ENCODE assay signal across 36 cellular contexts in the genomic region with DNA sequence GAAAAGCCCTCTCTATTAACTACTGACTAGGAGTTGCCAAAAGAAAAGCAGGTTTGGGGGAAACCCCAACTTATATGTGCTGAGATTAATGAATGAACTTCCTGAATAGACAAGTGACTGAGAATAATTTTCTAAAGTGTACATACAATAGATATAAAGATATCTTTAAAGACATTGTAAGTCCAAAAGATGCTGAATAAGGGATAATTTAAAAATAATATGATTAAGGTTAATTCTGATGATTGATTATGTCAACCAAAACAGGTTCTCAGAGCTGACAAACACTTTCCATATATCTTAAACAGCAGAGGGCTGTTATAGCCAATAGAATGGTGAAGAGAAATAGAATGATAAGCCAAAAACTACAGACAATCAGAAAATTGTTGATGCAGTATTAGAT.
"Had no signal": no experiment of that assay in that cellular context is flagged by ENCODE, and none has a peak within 500 bp of the region (broad histone marks: within the 10 kb centered on the region; RNA-seq: fewer than 3 reads in every experiment).

No MANE protein-coding gene starts in this region.

- DNase-seq: activated B cell treated with CpG ODN at 0.5 μM for 24 hours; activated CD4-positive, alpha-beta T cell treated with anti-CD3 and anti-CD28 coated beads for 1 hour; activated CD4-positive, alpha-beta T cell treated with anti-CD3 and anti-CD28 coated beads for 36 hours; activated CD4-positive, alpha-beta T cell treated with anti-CD3 and anti-CD28 coated beads for 48 hours; activated CD4-positive, alpha-beta T cell treated with anti-CD3 and anti-CD28 coated beads, Interleukin-2, amount 10 ng/mL, durations not matched to agents 7 days and 5 days; activated CD4-positive, alpha-beta T cell treated with anti-CD3 and anti-CD28 coated beads, Interleukin-2, amount 50 U/mL, for 48 hours; activated CD8-positive, alpha-beta memory T cell treated with anti-CD3 and anti-CD28 coated beads, Interleukin-2, amount 50 U/mL, for 4 hours; activated CD8-positive, alpha-beta T cell treated with anti-CD3 and anti-CD28 coated beads for 36 hours; activated effector memory CD4-positive, alpha-beta T cell treated with anti-CD3 and anti-CD28 coated beads, Interleukin-2, amount 50 U/mL, for 16 hours; activated gamma-delta T cell treated with Interleukin-2 at 50 U/mL for 16 hours; activated naive CD4-positive, alpha-beta T cell; activated naive CD4-positive, alpha-beta T cell treated with anti-CD3 and anti-CD28 coated beads for 36 hours; activated naive CD4-positive, alpha-beta T cell treated with anti-CD3 and anti-CD28 coated beads, Interleukin-2, amount 50 U/mL, for 16 hours; activated naive CD8-positive, alpha-beta T cell treated with anti-CD3 and anti-CD28 coated beads for 36 hours; activated T-cell treated with anti-CD3 and anti-CD28 coated beads for 4 hours; activated T-cell treated with anti-CD3 and anti-CD28 coated beads, Interleukin-2, amount 50 U/mL, for 1 hour; activated T-cell treated with anti-CD3 and anti-CD28 coated beads, Interleukin-2, amount 50 U/mL, for 4 hours; activated T-cell treated with anti-CD3 and anti-CD28 coated beads, Interleukin-2, amount 50 U/mL, for 72 hours; adrenal gland; amniotic stem cell; aorta; body of pancreas; brain microvascular endothelial cell; central memory CD4-positive, alpha-beta T cell; T-helper 2 cell; T-helper 9 cell had no signal

- H3K27ac Mint-ChIP-seq: activated B cell treated with CpG ODN at 0.5 μM for 24 hours; activated CD4-positive, alpha-beta T cell treated with anti-CD3 and anti-CD28 coated beads for 36 hours; activated CD4-positive, alpha-beta T cell treated with anti-CD3 and anti-CD28 coated beads, Interleukin-2, amount 10 ng/mL, durations not matched to agents 7 days and 5 days; activated CD8-positive, alpha-beta T cell treated with anti-CD3 and anti-CD28 coated beads for 36 hours; activated naive CD4-positive, alpha-beta T cell treated with anti-CD3 and anti-CD28 coated beads for 36 hours; activated naive CD4-positive, alpha-beta T cell treated with anti-CD3 and anti-CD28 coated beads, Interleukin-2, amount 50 U/mL, for 72 hours; activated naive CD8-positive, alpha-beta T cell treated with anti-CD3 and anti-CD28 coated beads for 36 hours; activated T-cell treated with anti-CD3 and anti-CD28 coated beads, Interleukin-2, amount 50 U/mL, for 72 hours; activated T-helper 1 cell treated with anti-CD3 and anti-CD28 coated beads, Interleukin-12 subunit alpha, Interleukin-12 subunit beta, Interleukin-2, Interleukin-4 antibody, amounts not matched to agents 30 ng/mL and 10 ng/mL and 1 ng/mL, durations not matched to agents 14 hours and 24 hours and 36 hours; activated T-helper 17 cell treated with anti-CD3 and anti-CD28 coated beads, Interleukin-2, amount 50 U/mL, for 72 hours; T-helper 1 cell treated with Interleukin-12 subunit alpha and Interleukin-12 subunit beta and Interleukin-4 antibody, amounts not matched to agents 30 μg/mL and 1 μg/mL, for 36 hours; T-helper 2 cell treated with Interferon-gamma antibody and Interleukin-4, amounts not matched to agents 5 μg/mL and 100 μg/mL, for 36 hours had no signal

- FAIRE-seq: astrocyte, colon, TTC549 had no signal

- H3K4me3 Mint-ChIP-seq: activated B cell treated with CpG ODN at 0.5 μM for 24 hours; activated CD4-positive, alpha-beta T cell treated with anti-CD3 and anti-CD28 coated beads for 36 hours; activated CD4-positive, alpha-beta T cell treated with anti-CD3 and anti-CD28 coated beads, Interleukin-2, amount 10 ng/mL, durations not matched to agents 7 days and 5 days; activated CD8-positive, alpha-beta T cell treated with anti-CD3 and anti-CD28 coated beads for 36 hours; activated naive CD4-positive, alpha-beta T cell treated with anti-CD3 and anti-CD28 coated beads for 36 hours; activated naive CD8-positive, alpha-beta T cell treated with anti-CD3 and anti-CD28 coated beads for 36 hours; activated T-cell treated with anti-CD3 and anti-CD28 coated beads, Interleukin-2, amount 50 U/mL, for 4 hours; activated T-cell treated with anti-CD3 and anti-CD28 coated beads, Interleukin-2, amount 50 U/mL, for 72 hours; activated T-helper 1 cell treated with anti-CD3 and anti-CD28 coated beads, Interleukin-12 subunit alpha, Interleukin-12 subunit beta, Interleukin-2, Interleukin-4 antibody, amounts not matched to agents 30 ng/mL and 10 ng/mL and 1 ng/mL, durations not matched to agents 14 hours and 24 hours and 36 hours; activated T-helper 17 cell treated with anti-CD3 and anti-CD28 coated beads, Interleukin-2, amount 50 U/mL, for 72 hours; T-helper 1 cell treated with Interleukin-12 subunit alpha and Interleukin-12 subunit beta and Interleukin-4 antibody, amounts not matched to agents 30 μg/mL and 1 μg/mL, for 36 hours; T-helper 2 cell treated with Interferon-gamma antibody and Interleukin-4, amounts not matched to agents 5 μg/mL and 100 μg/mL, for 36 hours had no signal

- H3K36me3 ChIP-seq: adrenal gland, brain microvascular endothelial cell, breast epithelium had no signal

- H3K27me3 ChIP-seq: adrenal gland, body of pancreas, brain microvascular endothelial cell, breast epithelium had no signal

- H3K27ac ChIP-seq: adrenal gland, body of pancreas, brain microvascular endothelial cell, breast epithelium, VCaP had no signal

- H3K36me3 Mint-ChIP-seq: activated naive CD4-positive, alpha-beta T cell treated with anti-CD3 and anti-CD28 coated beads, Interleukin-2, amount 50 U/mL, for 72 hours; activated naive CD8-positive, alpha-beta T cell treated with anti-CD3 and anti-CD28 coated beads for 36 hours had no signal

- H3K9me3 Mint-ChIP-seq: activated B cell treated with CpG ODN at 0.5 μM for 24 hours; activated CD4-positive, alpha-beta T cell treated with anti-CD3 and anti-CD28 coated beads, Interleukin-2, amount 10 ng/mL, durations not matched to agents 7 days and 5 days; activated CD8-positive, alpha-beta T cell treated with anti-CD3 and anti-CD28 coated beads for 36 hours; activated naive CD4-positive, alpha-beta T cell treated with anti-CD3 and anti-CD28 coated beads for 36 hours; activated T-cell treated with anti-CD3 and anti-CD28 coated beads, Interleukin-2, amount 50 U/mL, for 4 hours; activated T-helper 1 cell treated with anti-CD3 and anti-CD28 coated beads, Interleukin-12 subunit alpha, Interleukin-12 subunit beta, Interleukin-2, Interleukin-4 antibody, amounts not matched to agents 30 ng/mL and 10 ng/mL and 1 ng/mL, durations not matched to agents 14 hours and 24 hours and 36 hours; T-helper 2 cell treated with Interferon-gamma antibody and Interleukin-4, amounts not matched to agents 5 μg/mL and 100 μg/mL, for 36 hours had no signal

- H3K9me3 ChIP-seq: adrenal gland, body of pancreas, breast epithelium had no signal

- H3K4me1 Mint-ChIP-seq: activated B cell treated with CpG ODN at 0.5 μM for 24 hours; activated CD4-positive, alpha-beta T cell treated with anti-CD3 and anti-CD28 coated beads for 36 hours; activated T-helper 17 cell treated with anti-CD3 and anti-CD28 coated beads, Interleukin-2, amount 50 U/mL, for 72 hours had no signal

- H3K4me3 ChIP-seq: adrenal gland, body of pancreas, breast epithelium had no signal

- ATAC-seq: activated CD4-positive, alpha-beta T cell treated with anti-CD3 and anti-CD28 coated beads for 36 hours; activated CD8-positive, alpha-beta T cell treated with anti-CD3 and anti-CD28 coated beads for 36 hours; activated naive CD4-positive, alpha-beta T cell treated with anti-CD3 and anti-CD28 coated beads, Interleukin-2, amount 50 U/mL, for 72 hours; activated T-cell treated with anti-CD3 and anti-CD28 coated beads, Interleukin-2, amount 50 U/mL, for 4 hours; activated T-cell treated with anti-CD3 and anti-CD28 coated beads, Interleukin-2, amount 50 U/mL, for 72 hours; activated T-helper 17 cell treated with anti-CD3 and anti-CD28 coated beads, Interleukin-2, amount 50 U/mL, for 72 hours; body of pancreas had no signal

- H3K27me3 Mint-ChIP-seq: activated B cell treated with CpG ODN at 0.5 μM for 24 hours; activated CD4-positive, alpha-beta T cell treated with anti-CD3 and anti-CD28 coated beads for 36 hours; activated CD4-positive, alpha-beta T cell treated with anti-CD3 and anti-CD28 coated beads, Interleukin-2, amount 10 ng/mL, durations not matched to agents 7 days and 5 days; activated CD8-positive, alpha-beta T cell treated with anti-CD3 and anti-CD28 coated beads for 36 hours; activated naive CD8-positive, alpha-beta T cell treated with anti-CD3 and anti-CD28 coated beads for 36 hours; activated T-helper 17 cell treated with anti-CD3 and anti-CD28 coated beads, Interleukin-2, amount 50 U/mL, for 72 hours had no signal

- H3K4me1 ChIP-seq: adrenal gland, breast epithelium had no signal
